9 cellular contexts compared by ENCODE assay signal in genomic region chr12:31832740-31833540, GRCh38.
DNase-seq lines count a peak whose midpoint lies in the region; ATAC-seq, FAIRE-seq and TF ChIP-seq lines count a peak whose summit lies in the region.
"Had no signal": no experiment of that assay in that cellular context is flagged by ENCODE, and none has a peak within 500 bp of the region (broad histone marks: within the 10 kb centered on the region; RNA-seq: fewer than 3 reads in every experiment).

No MANE protein-coding gene starts in this region.

- H3K4me2 ChIP-seq in MM.1S (ENCODE audit: low read depth, low read length) = no peak overlapping the region

- POLR2A ChIA-PET in activated CD4-positive, alpha-beta T cell treated with anti-CD3 and anti-CD28 coated beads for 36 hours (lab: Charles Lee) = no interaction called here

- H3F3A ChIP-seq in MM.1S (ENCODE audit: insufficient read depth, low read length) = no peaks in the 10 kb centered on the region

- no peaks in the 10 kb centered on the region for H3K36me3 ChIP-seq in MM.1S (replicated peaks; ENCODE audit: insufficient read depth, low read length)

- no peaks in the 10 kb centered on the region for H3K27me3 ChIP-seq in MM.1S (replicated peaks; ENCODE audit: insufficient read depth, low read length)

- H2AFZ ChIP-seq in MM.1S (ENCODE audit: low read length) = no peak overlapping the region

- CTCF ChIA-PET in activated CD4-positive, alpha-beta T cell treated with anti-CD3 and anti-CD28 coated beads for 36 hours (lab: Charles Lee) = no interaction called here

- no peaks in the 10 kb centered on the region for H3K79me2 ChIP-seq in MM.1S (ENCODE audit: low read length)

- no peak overlapping the region for H3K4me3 ChIP-seq in MM.1S (ENCODE audit: low read length)

- no peaks in the 10 kb centered on the region for H4K20me1 ChIP-seq in MM.1S (ENCODE audit: insufficient read depth, low read length)

- peak overlapping the region; percentile 71 for H3K27ac Mint-ChIP-seq in activated CD4-positive, alpha-beta T cell treated with anti-CD3 and anti-CD28 coated beads for 36 hours
- peak overlapping the region; percentile 91 for H3K27ac Mint-ChIP-seq in activated naive CD8-positive, alpha-beta T cell treated with anti-CD3 and anti-CD28 coated beads, Interleukin-2, amount 50 U/mL, for 24 hours

- no peak overlapping the region for H3K27ac ChIP-seq in MM.1S (ENCODE audit: low read length)

- peaks cover 18% of the 10 kb centered on the region for H3K9me3 Mint-ChIP-seq in activated CD4-positive, alpha-beta T cell treated with anti-CD3 and anti-CD28 coated beads for 36 hours (ENCODE audit: low read depth)
- peaks cover 31% of the 10 kb centered on the region for H3K9me3 Mint-ChIP-seq in activated naive CD8-positive, alpha-beta T cell treated with anti-CD3 and anti-CD28 coated beads, Interleukin-2, amount 50 U/mL, for 24 hours

- H3K9me3 ChIP-seq in MM.1S (replicated peaks; ENCODE audit: insufficient read depth, low read length) = no peaks in the 10 kb centered on the region

- H3K9me2 ChIP-seq in MM.1S (replicated peaks; ENCODE audit: insufficient read depth, low read length) = no peaks in the 10 kb centered on the region

- DNase-seq in activated CD4-positive, alpha-beta T cell treated with anti-CD3 and anti-CD28 coated beads for 36 hours = peak; percentile 30
- DNase-seq in activated CD4-positive, alpha-beta T cell treated with anti-CD3 and anti-CD28 coated beads for 1 hour = no peak
- DNase-seq in NOMO-1 treated with DMSO at 0.1 percent for 48 hours (lab: John Stamatoyannopoulos, UW; ENCODE audit: unreplicated experiment) (peak; percentile 98), MM.1S (no peak), urothelium cell line (ENCODE audit: low spot score) (no peak)
- DNase-seq in activated naive CD8-positive, alpha-beta T cell treated with anti-CD3 and anti-CD28 coated beads, Interleukin-2, amount 50 U/mL, for 24 hours = peak; percentile 54
- peak; percentile 56 for DNase-seq in stimulated activated naive CD8-positive, alpha-beta T cell treated with anti-CD3 and anti-CD28 coated beads, Interleukin-15, Interleukin-2, amounts not matched to agents 100 U/mL and 50 U/mL, for 24 hours

- peaks cover 46% of the 10 kb centered on the region for H3K4me1 Mint-ChIP-seq in activated CD4-positive, alpha-beta T cell treated with anti-CD3 and anti-CD28 coated beads for 36 hours
- H3K4me1 Mint-ChIP-seq in activated naive CD8-positive, alpha-beta T cell treated with anti-CD3 and anti-CD28 coated beads, Interleukin-2, amount 50 U/mL, for 24 hours = peaks cover 49% of the 10 kb centered on the region

- no peak for TF ChIP-seq CTCF in MM.1S (IDR thresholded peaks at IDR 0.05; ENCODE audit: low read length)

- H3K9ac ChIP-seq in MM.1S (ENCODE audit: low read length) = no peak overlapping the region

- no peak for FAIRE-seq in urothelium cell line (lab: Jason Lieb, UNC)
- FAIRE-seq: A204.1 had no signal

- peak; percentile 79 for ATAC-seq in activated CD4-positive, alpha-beta T cell treated with anti-CD3 and anti-CD28 coated beads for 36 hours
- ATAC-seq in activated naive CD8-positive, alpha-beta T cell treated with anti-CD3 and anti-CD28 coated beads, Interleukin-2, amount 50 U/mL, for 24 hours = peak; percentile 95
- peak; percentile 92 for ATAC-seq in stimulated activated naive CD8-positive, alpha-beta T cell treated with anti-CD3 and anti-CD28 coated beads, Interleukin-15, Interleukin-2, amounts not matched to agents 100 U/mL and 50 U/mL, for 24 hours
- ATAC-seq in HG03439 (IDR thresholded peaks at IDR 0.05; ENCODE audit: unreplicated experiment) = no peak

- H3K36me3 Mint-ChIP-seq in activated CD4-positive, alpha-beta T cell treated with anti-CD3 and anti-CD28 coated beads for 36 hours (ENCODE audit: low read depth) = peaks cover 2% of the 10 kb centered on the region
- H3K36me3 Mint-ChIP-seq in activated naive CD8-positive, alpha-beta T cell treated with anti-CD3 and anti-CD28 coated beads, Interleukin-2, amount 50 U/mL, for 24 hours (ENCODE audit: low read depth) = peaks cover 34% of the 10 kb centered on the region

- intact Hi-C loops in activated CD4-positive, alpha-beta T cell treated with anti-CD3 and anti-CD28 coated beads for 36 hours (cut with DNase I, micrococcal nuclease) = no loop called here

- no peaks in the 10 kb centered on the region for H3K4me1 ChIP-seq in MM.1S (ENCODE audit: low read length)

- H3K4me3 Mint-ChIP-seq in activated CD4-positive, alpha-beta T cell treated with anti-CD3 and anti-CD28 coated beads for 36 hours = no peak overlapping the region
- H3K4me3 Mint-ChIP-seq in activated naive CD8-positive, alpha-beta T cell treated with anti-CD3 and anti-CD28 coated beads, Interleukin-2, amount 50 U/mL, for 24 hours = peak overlapping the region; percentile 48

- no peaks in the 10 kb centered on the region for H3K27me3 Mint-ChIP-seq in activated CD4-positive, alpha-beta T cell treated with anti-CD3 and anti-CD28 coated beads for 36 hours
- no peaks in the 10 kb centered on the region for H3K27me3 Mint-ChIP-seq in activated naive CD8-positive, alpha-beta T cell treated with anti-CD3 and anti-CD28 coated beads, Interleukin-2, amount 50 U/mL, for 24 hours

Comparison
In these comparisons a context has a peak if more than half of its experiments do, and no peak if none do; other contexts are left out.
1. DNase-seq: peak in activated CD4-positive, alpha-beta T cell treated with anti-CD3 and anti-CD28 coated beads for 36 hours (single experiment), NOMO-1 treated with DMSO at 0.1 percent for 48 hours (single experiment), activated naive CD8-positive, alpha-beta T cell treated with anti-CD3 and anti-CD28 coated beads, Interleukin-2, amount 50 U/mL, for 24 hours (single experiment) and stimulated activated naive CD8-positive, alpha-beta T cell treated with anti-CD3 and anti-CD28 coated beads, Interleukin-15, Interleukin-2, amounts not matched to agents 100 U/mL and 50 U/mL, for 24 hours (single experiment); none in activated CD4-positive, alpha-beta T cell treated with anti-CD3 and anti-CD28 coated beads for 1 hour (single experiment), MM.1S (single experiment) and urothelium cell line (single experiment).